In genomic region chr21:43658769-43659135, GRCh38 we compare ENCODE assay signal across 8 cellular contexts. TPM values are rescaled to one million over a fixed set of nuclear protein-coding genes. Genes with fewer than 3 reads are reported as not detected.
A peak's percentile ranks its signal among the peaks of the same experiment; 100 is the strongest.
DNase-seq lines count a peak whose midpoint lies in the region; ATAC-seq and TF ChIP-seq lines count a peak whose summit lies in the region.

No MANE protein-coding gene starts in this region.

- peaks cover 4% of the 10 kb centered on the region for H3K4me1 ChIP-seq in right cardiac atrium (ENCODE audit: control insufficient read depth, insufficient read depth, low read length)

- no peak for TF ChIP-seq CTCF in HL-60 (IDR thresholded peaks at IDR 0.05; ENCODE audit: insufficient read depth, low read length)

- H3K27me3 ChIP-seq in HL-60 (ENCODE audit: insufficient read depth, poor library complexity, severe bottlenecking) = no peaks in the 10 kb centered on the region
- no peaks in the 10 kb centered on the region for H3K27me3 ChIP-seq in right cardiac atrium (ENCODE audit: control insufficient read depth, insufficient read depth)

- peaks cover 25% of the 10 kb centered on the region for H3K36me3 Mint-ChIP-seq in activated CD8-positive, alpha-beta memory T cell treated with anti-CD3 and anti-CD28 coated beads, Interleukin-2, amount 10 ng/mL, durations not matched to agents 7 days and 5 days

- peaks cover 37% of the 10 kb centered on the region for H3K4me1 Mint-ChIP-seq in activated CD8-positive, alpha-beta memory T cell treated with anti-CD3 and anti-CD28 coated beads, Interleukin-2, amount 10 ng/mL, durations not matched to agents 7 days and 5 days

- H3K4me3 ChIP-seq in HL-60 (replicated peaks; ENCODE audit: insufficient read depth, low read length) (no peak overlapping the region; the same call in 1 of the 2 replicates), right cardiac atrium (ENCODE audit: low read length) (no peak overlapping the region), skin epidermis (peak overlapping the region in 6 of 7 experiments; percentile 88 to 100 (median 99))

- no peak for DNase-seq in HL-60 (ENCODE audit: low read depth in 1 of 2, low spot score in 1 of 2)
- DNase-seq in activated CD8-positive, alpha-beta memory T cell treated with anti-CD3 and anti-CD28 coated beads, Interleukin-2, amount 10 ng/mL, durations not matched to agents 7 days and 5 days = no peak
- DNase-seq in right cardiac atrium = peak in 1 of 3 donors; percentile 79
- no peak for DNase-seq in stimulated activated CD4-positive, alpha-beta T cell treated with anti-CD3 and anti-CD28 coated beads, Interleukin-4, amount 100 ng/mL, for 4 hours
- DNase-seq in stimulated activated naive CD4-positive, alpha-beta T cell treated with Interleukin-2 at 50 U/mL for 16 hours (lab: John Stamatoyannopoulos, UW) = no peak
- DNase-seq in AML-193 (lab: John Stamatoyannopoulos, UW) = no peak
- no peak for DNase-seq in SK-N-DZ (ENCODE audit: low spot score)

- no peak for ATAC-seq in activated CD8-positive, alpha-beta memory T cell treated with anti-CD3 and anti-CD28 coated beads, Interleukin-2, amount 10 ng/mL, durations not matched to agents 7 days and 5 days
- peak; percentile 5 to 21 for ATAC-seq in right cardiac atrium

- CTCF ChIA-PET in activated CD8-positive, alpha-beta memory T cell treated with anti-CD3 and anti-CD28 coated beads, Interleukin-2, amount 10 ng/mL, durations not matched to agents 7 days and 5 days (lab: Charles Lee) = interaction anchor here (1.1 to 3.1 kb wide), 2 partner anchors 12 to 13 kb away, joined by 3 to 9 read pairs; no protein-coding TSS in a partner anchor

- WGBS in right cardiac atrium = 85% methylated on average over 23 of the region's 23 CpGs

- H3K9me3 ChIP-seq in right cardiac atrium (ENCODE audit: control insufficient read depth, low read length) = no peaks in the 10 kb centered on the region

- H3K27me3 Mint-ChIP-seq in activated CD8-positive, alpha-beta memory T cell treated with anti-CD3 and anti-CD28 coated beads, Interleukin-2, amount 10 ng/mL, durations not matched to agents 7 days and 5 days = no peaks in the 10 kb centered on the region

- H3K27ac ChIP-seq in HL-60 (replicated peaks) = peak overlapping the region; percentile 45
- peak overlapping the region; percentile 78 for H3K27ac ChIP-seq in right cardiac atrium (ENCODE audit: low read length)
- peak overlapping the region in 19 of 21 experiments; percentile 72 to 93 (median 87) for H3K27ac ChIP-seq in skin epidermis

- H3K4me3 Mint-ChIP-seq in activated CD8-positive, alpha-beta memory T cell treated with anti-CD3 and anti-CD28 coated beads, Interleukin-2, amount 10 ng/mL, durations not matched to agents 7 days and 5 days = peak overlapping the region; percentile 97

- H3K27ac Mint-ChIP-seq in activated CD8-positive, alpha-beta memory T cell treated with anti-CD3 and anti-CD28 coated beads, Interleukin-2, amount 10 ng/mL, durations not matched to agents 7 days and 5 days = peak overlapping the region; percentile 87

- intact Hi-C loops in right cardiac atrium (cut with DNase I) = loop anchor here in 1 of 4 donors (10.0 kb wide), 2 partner anchors 304 to 344 kb away; no protein-coding TSS in a partner anchor

- no peaks in the 10 kb centered on the region for H3K9me3 Mint-ChIP-seq in activated CD8-positive, alpha-beta memory T cell treated with anti-CD3 and anti-CD28 coated beads, Interleukin-2, amount 10 ng/mL, durations not matched to agents 7 days and 5 days (ENCODE audit: low read depth)

RNA-seq across cellular contexts. Expression of gene HSF2BP, which starts 0.5 kb away (rescaled TPM):
- total RNA-seq in activated CD8-positive, alpha-beta memory T cell treated with anti-CD3 and anti-CD28 coated beads, Interleukin-2, amount 10 ng/mL, durations not matched to agents 7 days and 5 days = under 1 TPM; 0.21 to 0.47 TPM
- total RNA-seq in right cardiac atrium = under 1 TPM; 0.21 to 0.42 (median 0.38) TPM
- 0.18 TPM for polyA plus RNA-seq in right cardiac atrium
- 1.1 and 1.8 TPM in 2 replicates for polyA plus RNA-seq in SK-N-DZ (2014; cell fraction: cytosol; rRNA removed)
- polyA plus RNA-seq in SK-N-DZ (2014; cell fraction: nucleus; rRNA removed) = 2.9 TPM in 1 of 2 replicates, not detected in the other

RNA-seq across cellular contexts. Expression of gene RRP1B, which starts 0.6 kb away (rescaled TPM):
- total RNA-seq in activated CD8-positive, alpha-beta memory T cell treated with anti-CD3 and anti-CD28 coated beads, Interleukin-2, amount 10 ng/mL, durations not matched to agents 7 days and 5 days = 10 to 100 TPM; 49.1 to 50.4 TPM
- total RNA-seq in right cardiac atrium = 10 to 100 TPM; 10.5 to 12.5 (median 11.5) TPM
- polyA plus RNA-seq in right cardiac atrium = 4.7 TPM
- 38.8 and 47.9 TPM in 2 replicates for polyA plus RNA-seq in SK-N-DZ (2014; cell fraction: cytosol; rRNA removed)
- 26.7 and 27.6 TPM in 2 replicates for polyA plus RNA-seq in SK-N-DZ (2014; cell fraction: nucleus; rRNA removed)

Comparison
In these comparisons a context has a peak if more than half of its experiments do, and no peak if none do; other contexts are left out.
1. H3K4me3 ChIP-seq: peak in skin epidermis (6 of 7); none in HL-60 (single experiment) and right cardiac atrium (single experiment).
2. Peak in every context shown above with its lines, with median percentiles within 50 percentile points of each other: H3K27ac ChIP-seq.